9 cellular contexts compared by ENCODE assay signal in genomic region chr22:49992921-49993648, GRCh38. TPM values are rescaled to one million over a fixed set of nuclear protein-coding genes. Genes with fewer than 3 reads are reported as not detected.
DNase-seq lines count a peak whose midpoint lies in the region; ATAC-seq, FAIRE-seq and TF ChIP-seq lines count a peak whose summit lies in the region.
"Had no signal": no experiment of that assay in that cellular context is flagged by ENCODE, and none has a peak within 500 bp of the region (broad histone marks: within the 10 kb centered on the region; RNA-seq: fewer than 3 reads in every experiment).

No MANE protein-coding gene starts in this region.

- peak; percentile 71 for DNase-seq in ELR (ENCODE audit: low read depth)
- peak; percentile 53 for DNase-seq in MV-4-11 (lab: John Stamatoyannopoulos, UW)
- DNase-seq in activated CD8-positive, alpha-beta T cell treated with anti-CD3 and anti-CD28 coated beads for 36 hours: peak; percentile 84
- peak; percentile 43 for DNase-seq in endothelial cell of umbilical vein (ENCODE audit: low read depth, low spot score)
- peak; percentile 40 for DNase-seq in myocyte (ENCODE audit: low read depth)
- peak; percentile 80 for DNase-seq in stimulated activated naive CD8-positive, alpha-beta T cell treated with anti-CD3 and anti-CD28 coated beads, Interleukin-15, Interleukin-2, amounts not matched to agents 100 U/mL and 50 U/mL, for 24 hours

- dilution Hi-C loops in endothelial cell of umbilical vein (cut with MboI; ENCODE audit: extremely low pct_ligation_motif_present, low sequenced_read_pairs): no loop called here

- H3K36me3 Mint-ChIP-seq in activated CD8-positive, alpha-beta T cell treated with anti-CD3 and anti-CD28 coated beads for 36 hours (ENCODE audit: low read depth): peaks cover 5% of the 10 kb centered on the region

- no peak overlapping the region for H3K27ac Mint-ChIP-seq in activated CD8-positive, alpha-beta T cell treated with anti-CD3 and anti-CD28 coated beads for 36 hours

- no peak overlapping the region for H3K4me3 ChIP-seq in endothelial cell of umbilical vein (replicated peaks in 1 of 3; ENCODE audit: insufficient read depth in 1 of 3, low read depth in 1 of 3, low read length in 3 of 3)

- H3K27ac ChIP-seq in endothelial cell of umbilical vein (ENCODE audit: insufficient read depth, low read depth, low read length): no peak overlapping the region

- no peaks in the 10 kb centered on the region for H3K79me2 ChIP-seq in endothelial cell of umbilical vein (ENCODE audit: control insufficient read depth, insufficient read depth, low read length)

- peaks cover 0 to 1% of the 10 kb centered on the region in 2 experiments for H3K27me3 ChIP-seq in endothelial cell of umbilical vein (ENCODE audit: control insufficient read depth in 2 of 2, insufficient read depth in 2 of 2, low read length in 2 of 2)

- no peaks in the 10 kb centered on the region for H3K9me1 ChIP-seq in endothelial cell of umbilical vein (replicated peaks; ENCODE audit: control insufficient read depth, extremely low read depth, insufficient read depth, low read length)

- no peaks in the 10 kb centered on the region for H3K9me3 ChIP-seq in endothelial cell of umbilical vein (replicated peaks; ENCODE audit: control insufficient read depth, insufficient read depth, low read length)

- no peak overlapping the region for H2AFZ ChIP-seq in endothelial cell of umbilical vein (ENCODE audit: low read depth, low read length)

- intact Hi-C loops in activated CD8-positive, alpha-beta T cell treated with anti-CD3 and anti-CD28 coated beads for 36 hours (cut with micrococcal nuclease): loop anchor here (5.0 kb wide), 1 partner anchor 39 kb away; no protein-coding TSS in a partner anchor
- intact Hi-C loops in endothelial cell of umbilical vein (cut with micrococcal nuclease): loop anchor here (1.0 to 5.0 kb wide), 2 partner anchors 39 to 62 kb away; no protein-coding TSS in a partner anchor

- peak; percentile 77 for FAIRE-seq in endothelial cell of umbilical vein (lab: Jason Lieb, UNC)
- FAIRE-seq: TTC549 had no signal

- no peaks in the 10 kb centered on the region for H3K4me1 ChIP-seq in endothelial cell of umbilical vein (ENCODE audit: control insufficient read depth, extremely low read depth, insufficient read depth, low read length)

- H3K4me1 Mint-ChIP-seq in activated CD8-positive, alpha-beta T cell treated with anti-CD3 and anti-CD28 coated beads for 36 hours (ENCODE audit: low read depth): peaks cover 8% of the 10 kb centered on the region

- no peak overlapping the region for H3K9ac ChIP-seq in endothelial cell of umbilical vein (replicated peaks; ENCODE audit: extremely low read depth, insufficient read depth, low read length)

- no peak overlapping the region for H3K4me3 Mint-ChIP-seq in activated CD8-positive, alpha-beta T cell treated with anti-CD3 and anti-CD28 coated beads for 36 hours

- peaks cover 11% of the 10 kb centered on the region for H3K9me3 Mint-ChIP-seq in activated CD8-positive, alpha-beta T cell treated with anti-CD3 and anti-CD28 coated beads for 36 hours

- ATAC-seq in activated CD8-positive, alpha-beta T cell treated with anti-CD3 and anti-CD28 coated beads for 36 hours: peak; percentile 97
- ATAC-seq in stimulated activated naive CD8-positive, alpha-beta T cell treated with anti-CD3 and anti-CD28 coated beads, Interleukin-15, Interleukin-2, amounts not matched to agents 100 U/mL and 50 U/mL, for 24 hours: peak; percentile 86
- ATAC-seq in HG03045 (IDR thresholded peaks at IDR 0.05; ENCODE audit: unreplicated experiment) (no peak), GM19397 (IDR thresholded peaks at IDR 0.05; ENCODE audit: unreplicated experiment) (no peak)

- no TSS peak for BruUV-seq in endothelial cell of umbilical vein (replicated peaks; lab: Mats Ljungman, UMichigan)

- CTCF ChIA-PET in activated CD8-positive, alpha-beta T cell treated with anti-CD3 and anti-CD28 coated beads for 36 hours (lab: Charles Lee): interaction anchor here (0.7 to 5.6 kb wide), 14 partner anchors 10 to 226 kb away, joined by 3 to 63 read pairs (median 8); partner anchors contain the start of gene IL17REL
- CTCF ChIA-PET in endothelial cell of umbilical vein (lab: Charles Lee): interaction anchor here (0.6 to 4.7 kb wide), 13 partner anchors 10 to 155 kb away, joined by 3 to 50 read pairs (median 4); no protein-coding TSS in a partner anchor

- H4K20me1 ChIP-seq in endothelial cell of umbilical vein (replicated peaks; ENCODE audit: control insufficient read depth, extremely low read depth, insufficient read depth, low read length): no peaks in the 10 kb centered on the region

- no peak for TF ChIP-seq POLR2A in endothelial cell of umbilical vein (IDR thresholded peaks at IDR 0.05; ENCODE audit: low read depth, low read length)

- H3K4me2 ChIP-seq in endothelial cell of umbilical vein (ENCODE audit: insufficient read depth, low read length): no peak overlapping the region

- POLR2A ChIA-PET in activated CD8-positive, alpha-beta T cell treated with anti-CD3 and anti-CD28 coated beads for 36 hours (lab: Charles Lee): interaction anchor here (0.9 to 1.4 kb wide), 2 partner anchors 10 to 55 kb away, joined by 3 read pairs; no protein-coding TSS in a partner anchor
- POLR2A ChIA-PET in endothelial cell of umbilical vein (lab: Charles Lee): no interaction called here

- no peaks in the 10 kb centered on the region for H3K36me3 ChIP-seq in endothelial cell of umbilical vein (ENCODE audit: control insufficient read depth in 2 of 2, extremely low read depth in 1 of 2, insufficient read depth in 2 of 2, low read length in 2 of 2)

- peaks cover 3% of the 10 kb centered on the region for H3K27me3 Mint-ChIP-seq in activated CD8-positive, alpha-beta T cell treated with anti-CD3 and anti-CD28 coated beads for 36 hours

- peak; percentile 84 for TF ChIP-seq CTCF in activated CD8-positive, alpha-beta T cell treated with anti-CD3 and anti-CD28 coated beads for 36 hours (IDR thresholded peaks at IDR 0.05)
- TF ChIP-seq CTCF in endothelial cell of umbilical vein (IDR thresholded peaks at IDR 0.05; ENCODE audit: extremely low read depth in 1 of 2, insufficient read depth in 1 of 2, low read depth in 1 of 2, low read length in 2 of 2): peak; percentile 72 to 84

TF ChIP-seq in endothelial cell of umbilical vein, 7 proteins besides CTCF, POLR2A, EP300 and RAD21:
- no peak for TF ChIP-seq EZH2 (IDR thresholded peaks at IDR 0.05; ENCODE audit: borderline replicate concordance, low read depth, low read length, severe bottlenecking)

RNA-seq across cellular contexts. Expression of gene IL17REL, which starts 19.5 kb away (rescaled TPM):
- total RNA-seq in activated CD8-positive, alpha-beta T cell treated with anti-CD3 and anti-CD28 coated beads for 36 hours: under 1 TPM in 1 of 2 experiments, not detected in 1; 0.14 TPM
- total RNA-seq in endothelial cell of umbilical vein (0.12 and 0.15 TPM in 2 replicates), myocyte (not detected in 2 replicates)
- polyA plus RNA-seq in endothelial cell of umbilical vein: 0.06 TPM in 2 replicates
- polyA plus RNA-seq in endothelial cell of umbilical vein (2011; cell fraction: cytosol; rRNA removed): not detected in 2 replicates
- polyA plus RNA-seq in endothelial cell of umbilical vein (2011; cell fraction: nucleus; rRNA removed): 0.26 and 0.28 TPM in 2 replicates
- 0.04 TPM in 1 of 2 replicates, not detected in the other for polyA plus RNA-seq in endothelial cell of umbilical vein (2012)
- 0.06 TPM in 1 of 2 replicates, not detected in the other for polyA minus RNA-seq in endothelial cell of umbilical vein
- polyA minus RNA-seq in endothelial cell of umbilical vein (2011; cell fraction: cytosol; rRNA and poly(A)+ RNA removed): not detected
- polyA minus RNA-seq in endothelial cell of umbilical vein (2011; cell fraction: nucleus; rRNA and poly(A)+ RNA removed): 0.14 TPM in 1 of 2 replicates, not detected in the other
- not detected for polyA plus RNA-seq in myocyte (2012)

RNA-seq across cellular contexts. Expression of gene PIM3, which starts 32.5 kb away (rescaled TPM):
- total RNA-seq in activated CD8-positive, alpha-beta T cell treated with anti-CD3 and anti-CD28 coated beads for 36 hours: 100 to 1,000 TPM; 146 to 158 TPM
- total RNA-seq in endothelial cell of umbilical vein: 185 and 219 TPM in 2 replicates
- 131 and 172 TPM in 2 replicates for polyA plus RNA-seq in endothelial cell of umbilical vein
- polyA plus RNA-seq in endothelial cell of umbilical vein (2011; cell fraction: cytosol; rRNA removed): 57.5 and 89.5 TPM in 2 replicates
- polyA plus RNA-seq in endothelial cell of umbilical vein (2011; cell fraction: nucleus; rRNA removed): 94.6 and 107 TPM in 2 replicates
- 42.1 and 86.7 TPM in 2 replicates for polyA plus RNA-seq in endothelial cell of umbilical vein (2012)
- polyA minus RNA-seq in endothelial cell of umbilical vein: 33.9 and 43.9 TPM in 2 replicates
- 25.2 TPM for polyA minus RNA-seq in endothelial cell of umbilical vein (2011; cell fraction: cytosol; rRNA and poly(A)+ RNA removed)
- polyA minus RNA-seq in endothelial cell of umbilical vein (2011; cell fraction: nucleus; rRNA and poly(A)+ RNA removed): 23.0 and 58.6 TPM in 2 replicates
- total RNA-seq in myocyte: 41.4 and 42.4 TPM in 2 replicates
- 10.6 TPM for polyA plus RNA-seq in myocyte (2012)

Comparison
In these comparisons a context has a peak if more than half of its experiments do, and no peak if none do; other contexts are left out.
1. ATAC-seq: peak in activated CD8-positive, alpha-beta T cell treated with anti-CD3 and anti-CD28 coated beads for 36 hours (single experiment) and stimulated activated naive CD8-positive, alpha-beta T cell treated with anti-CD3 and anti-CD28 coated beads, Interleukin-15, Interleukin-2, amounts not matched to agents 100 U/mL and 50 U/mL, for 24 hours (single experiment); none in HG03045 (single experiment) and GM19397 (single experiment).
2. Peak in every context shown above with its lines, with median percentiles within 50 percentile points of each other: DNase-seq.